Comparison of ENCODE assay signal across 26 cellular contexts in genomic region chr3:82607391-82607790, GRCh38.
"Had no signal": no experiment of that assay in that cellular context is flagged by ENCODE, and none has a peak within 500 bp of the region (broad histone marks: within the 10 kb centered on the region; RNA-seq: fewer than 3 reads in every experiment).

No MANE protein-coding gene starts in this region.

- H3K79me2 ChIP-seq: hepatocyte had no signal

- H3K4me3 Mint-ChIP-seq: dendritic cell treated with granulocyte-macrophage colony-stimulating factor and Interleukin-4, amounts not matched to agents 40 ng/mL and 50 ng/mL, for 4 days; effector memory CD8-positive, alpha-beta T cell; endodermal cell had no signal

- DNase-seq: colonic mucosa; cortex of kidney; dermis blood vessel endothelial cell; dorsolateral prefrontal cortex; effector CD4-positive, alpha-beta T cell; effector CD8-positive, alpha-beta T cell; effector memory CD4-positive, alpha-beta T cell; effector memory CD8-positive, alpha-beta T cell; endodermal cell; erythroblast; esophagus squamous epithelium; foreskin fibroblast; foreskin keratinocyte; foreskin melanocyte; gastrocnemius medialis; glutamatergic neuron; head of caudate nucleus; heart left ventricle; heart right ventricle had no signal

- H3K4me3 ChIP-seq: colonic mucosa, coronary artery, dorsolateral prefrontal cortex, esophagus muscularis mucosa, esophagus squamous epithelium, gastrocnemius medialis, gastroesophageal sphincter, heart left ventricle, heart right ventricle, hepatocyte had no signal

- ATAC-seq: effector memory CD8-positive, alpha-beta T cell; esophagus mucosa; foreskin keratinocyte; gastrocnemius medialis; gastroesophageal sphincter; heart left ventricle; heart right ventricle had no signal

- H3K4me1 Mint-ChIP-seq: endodermal cell had no signal

- H3K27me3 Mint-ChIP-seq: dendritic cell treated with granulocyte-macrophage colony-stimulating factor and Interleukin-4, amounts not matched to agents 40 ng/mL and 50 ng/mL, for 4 days; effector memory CD8-positive, alpha-beta T cell had no signal

- H3K9me3 ChIP-seq: colonic mucosa, esophagus muscularis mucosa, esophagus squamous epithelium, gastrocnemius medialis, gastroesophageal sphincter had no signal

- H3K4me2 ChIP-seq: hepatocyte had no signal

- H3K36me3 ChIP-seq: colonic mucosa, esophagus muscularis mucosa, esophagus squamous epithelium, gastrocnemius medialis, gastroesophageal sphincter, heart left ventricle, heart right ventricle had no signal

- H3K27me3 ChIP-seq: colonic mucosa, dorsolateral prefrontal cortex, esophagus muscularis mucosa, esophagus squamous epithelium, foreskin keratinocyte, gastrocnemius medialis, gastroesophageal sphincter, heart left ventricle, heart right ventricle, hepatocyte had no signal

- H2AFZ ChIP-seq: hepatocyte had no signal

- H3K4me1 ChIP-seq: colonic mucosa, esophagus muscularis mucosa, esophagus squamous epithelium, foreskin keratinocyte, gastrocnemius medialis, gastroesophageal sphincter, heart left ventricle, heart right ventricle had no signal

- H3K27ac ChIP-seq: colonic mucosa, coronary artery, dorsolateral prefrontal cortex, epithelial cell of prostate, esophagus muscularis mucosa, esophagus squamous epithelium, foreskin keratinocyte, gastrocnemius medialis, gastroesophageal sphincter, heart left ventricle, heart right ventricle, hepatocyte had no signal
